ENCODE assay signal across 21 cellular contexts in the genomic region with DNA sequence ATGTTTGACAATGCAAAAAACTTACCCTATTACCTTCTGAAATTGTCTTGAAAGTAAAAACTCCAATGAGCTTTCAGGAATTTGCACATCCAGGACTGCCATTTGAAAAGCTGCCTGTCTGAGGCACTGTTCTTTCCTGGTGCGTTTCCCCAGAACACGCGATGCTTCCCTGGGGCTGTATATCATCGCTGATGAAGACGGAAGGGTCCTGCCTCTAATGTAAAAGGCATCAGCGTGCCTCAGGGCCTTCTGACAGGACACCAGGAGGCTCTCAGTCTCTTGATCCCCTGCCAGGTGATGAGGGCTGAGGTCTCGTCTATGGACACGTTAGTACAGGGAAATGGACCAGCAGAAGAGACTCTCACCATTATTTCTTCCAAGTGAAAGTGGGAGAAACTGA.
DNase-seq lines count a peak whose midpoint lies in the region; ATAC-seq, FAIRE-seq and TF ChIP-seq lines count a peak whose summit lies in the region.
"Had no signal": no experiment of that assay in that cellular context is flagged by ENCODE, and none has a peak within 500 bp of the region (broad histone marks: within the 10 kb centered on the region; RNA-seq: fewer than 3 reads in every experiment).

No MANE protein-coding gene starts in this region.

- H3K4me1 Mint-ChIP-seq in endodermal cell (peaks cover 3% of the 10 kb centered on the region), CD14-positive monocyte (no peaks in the 10 kb centered on the region)
- no peaks in the 10 kb centered on the region for H3K4me1 Mint-ChIP-seq in activated CD8-positive, alpha-beta memory T cell treated with anti-CD3 and anti-CD28 coated beads, Interleukin-2, amount 10 ng/mL, durations not matched to agents 7 days and 5 days
- H3K4me1 Mint-ChIP-seq: B cell; CD4-positive, alpha-beta memory T cell had no signal

- no peaks in the 10 kb centered on the region for H3K9me3 Mint-ChIP-seq in endodermal cell
- H3K9me3 Mint-ChIP-seq in activated CD8-positive, alpha-beta memory T cell treated with anti-CD3 and anti-CD28 coated beads, Interleukin-2, amount 10 ng/mL, durations not matched to agents 7 days and 5 days (ENCODE audit: low read depth) = no peaks in the 10 kb centered on the region
- peaks cover 0 to 5% (median 3%) of the 10 kb centered on the region in 7 donors for H3K9me3 Mint-ChIP-seq in CD14-positive monocyte
- H3K9me3 Mint-ChIP-seq: CD4-positive, alpha-beta memory T cell; GM23338; HFFc6 had no signal

- CTCF ChIA-PET in IMR-90 (lab: Yijun Ruan, JAX) = no interaction called here
- CTCF ChIA-PET in activated CD8-positive, alpha-beta memory T cell treated with anti-CD3 and anti-CD28 coated beads, Interleukin-2, amount 10 ng/mL, durations not matched to agents 7 days and 5 days (lab: Charles Lee) = no interaction called here

- no peak overlapping the region for H2AK5ac ChIP-seq in IMR-90 (ENCODE audit: low read depth, low read length)

- intact Hi-C loops in IMR-90 (cut with micrococcal nuclease) (no loop called here), CD14-positive monocyte (cut with micrococcal nuclease) (no loop called here)

- H2BK20ac ChIP-seq in IMR-90 (ENCODE audit: low read depth, low read length) = no peak overlapping the region

- no peak overlapping the region for H2BK5ac ChIP-seq in IMR-90 (ENCODE audit: low read depth, low read length, poor library complexity, severe bottlenecking)

- H3K9me3 ChIP-seq in BE2C (no peaks in the 10 kb centered on the region; the same call in 1 of the 2 replicates), IMR-90 (ENCODE audit: control insufficient read depth, insufficient read depth, low read length) (no peaks in the 10 kb centered on the region), endodermal cell (ENCODE audit: control insufficient read depth, low read length) (no peaks in the 10 kb centered on the region), keratinocyte (ENCODE audit: control insufficient read depth, low read depth, low read length) (no peaks in the 10 kb centered on the region)
- H3K9me3 ChIP-seq: BLaER1 treated with 17β-estradiol and CSF1 and Interleukin-3, amounts not matched to agents 10 nM and 100 nM; HAP-1 had no signal

- H4K91ac ChIP-seq in IMR-90 (ENCODE audit: insufficient read depth, low read depth, low read length) = no peak overlapping the region

- in situ Hi-C loops in IMR-90 (cut with MboI; ENCODE audit: low sequenced_read_pairs) = no loop called here

- FAIRE-seq in keratinocyte (lab: Jason Lieb, UNC) = peak; percentile 58
- FAIRE-seq: A204.1, GM12878 had no signal

- H3K14ac ChIP-seq in IMR-90 (replicated peaks; ENCODE audit: low read depth, low read length) = 0 out of 2 replicates have a peak overlapping the region, but pooled peaks have one; percentile 35

- H3K27ac ChIP-seq in IMR-90 (ENCODE audit: insufficient read depth, low read length) (no peak overlapping the region), endodermal cell (ENCODE audit: low read depth, low read length) (no peak overlapping the region), keratinocyte (ENCODE audit: control insufficient read depth, insufficient read depth, low read length) (no peak overlapping the region)
- H3K27ac ChIP-seq: 22Rv1; BLaER1 treated with 17β-estradiol and CSF1 and Interleukin-3, amounts not matched to agents 10 nM and 100 nM had no signal

- H3K9me1 ChIP-seq in IMR-90 (ENCODE audit: insufficient read depth, low read length) = no peaks in the 10 kb centered on the region
- no peaks in the 10 kb centered on the region for H3K9me1 ChIP-seq in keratinocyte (ENCODE audit: control insufficient read depth, extremely low read depth, insufficient read depth, low read length)

- dilution Hi-C loops in IMR-90 (cut with HindIII; ENCODE audit: low sequenced_read_pairs, unreplicated experiment) = no loop called here
- dilution Hi-C loops in keratinocyte (cut with MboI; ENCODE audit: extremely low pct_ligation_motif_present, low sequenced_read_pairs) = no loop called here

- WGBS in IMR-90 (ENCODE audit: extremely low coverage in 2 of 2, insufficient read length in 1 of 2), 2 experiments = 91% methylated on average over 4 of the region's 8 CpGs; no CpG with 5 or more reads in 1 of the 2 experiments
- WGBS in endodermal cell (ENCODE audit: insufficient coverage in 1 of 2, insufficient read length in 1 of 2), 2 experiments = 91 to 93% methylated on average over 8 of the region's 8 CpGs

- H3K4me1 ChIP-seq in BE2C (peaks cover 10% of the 10 kb centered on the region), IMR-90 (ENCODE audit: control insufficient read depth, insufficient read depth, low read length) (no peaks in the 10 kb centered on the region), endodermal cell (ENCODE audit: control insufficient read depth, insufficient read depth, low read length) (no peaks in the 10 kb centered on the region), keratinocyte (ENCODE audit: control insufficient read depth, extremely low read depth, insufficient read depth, low read length) (peaks cover 5% of the 10 kb centered on the region)
- H3K4me1 ChIP-seq: BLaER1 treated with 17β-estradiol and CSF1 and Interleukin-3, amounts not matched to agents 10 nM and 100 nM; HAP-1 had no signal

- no peak overlapping the region for H4K8ac ChIP-seq in IMR-90 (ENCODE audit: low read depth in 2 of 2, low read length in 2 of 2)

- H3K27me3 ChIP-seq in BE2C (no peaks in the 10 kb centered on the region), IMR-90 (ENCODE audit: control insufficient read depth, insufficient read depth, low read length) (no peaks in the 10 kb centered on the region), endodermal cell (ENCODE audit: control insufficient read depth, insufficient read depth, low read length, poor library complexity, severe bottlenecking) (no peaks in the 10 kb centered on the region), keratinocyte (ENCODE audit: control insufficient read depth, extremely low read depth, insufficient read depth, low read length) (no peaks in the 10 kb centered on the region)
- H3K27me3 ChIP-seq: BLaER1 treated with 17β-estradiol and CSF1 and Interleukin-3, amounts not matched to agents 10 nM and 100 nM had no signal

- DNase-seq in BE2C = peak; percentile 70
- DNase-seq in IMR-90 = no peak
- no peak for DNase-seq in endodermal cell
- no peak for DNase-seq in keratinocyte (ENCODE audit: low read depth, low spot score)
- no peak for DNase-seq in activated CD8-positive, alpha-beta memory T cell treated with anti-CD3 and anti-CD28 coated beads, Interleukin-2, amount 10 ng/mL, durations not matched to agents 7 days and 5 days
- no peak for DNase-seq in ecto neural progenitor cell (ENCODE audit: low spot score)
- DNase-seq in CD14-positive monocyte (ENCODE audit: low spot score) = no peak
- DNase-seq: Calu3; CD4-positive, alpha-beta memory T cell; COR-L47; DND-41; GDM1; HFFc6 had no signal

- TF ChIP-seq RAD21 in IMR-90 (IDR thresholded peaks at IDR 0.05; ENCODE audit: low read length) = no peak

- H3K36me3 ChIP-seq in BE2C (no peaks in the 10 kb centered on the region), IMR-90 (ENCODE audit: control insufficient read depth, insufficient read depth, low read length) (no peaks in the 10 kb centered on the region), endodermal cell (ENCODE audit: control insufficient read depth, insufficient read depth, low read length) (no peaks in the 10 kb centered on the region), keratinocyte (ENCODE audit: control insufficient read depth in 2 of 2, extremely low read depth in 1 of 2, insufficient read depth in 2 of 2, low read length in 2 of 2) (no peaks in the 10 kb centered on the region)
- H3K36me3 ChIP-seq: BLaER1 treated with 17β-estradiol and CSF1 and Interleukin-3, amounts not matched to agents 10 nM and 100 nM; HAP-1 had no signal

- no TSS peak for BruUV-seq in IMR-90 (replicated peaks; lab: Mats Ljungman, UMichigan)

- POLR2A ChIA-PET in IMR-90 (lab: Charles Lee; ENCODE audit: unreplicated experiment) = interaction anchor here (1.1 kb wide), 1 partner anchor 17 kb away, joined by 5 read pairs; no protein-coding TSS in a partner anchor

- no peak overlapping the region for H3K56ac ChIP-seq in IMR-90 (ENCODE audit: extremely low read depth, insufficient read depth, low read length)

- H3K27ac Mint-ChIP-seq in endodermal cell (no peak overlapping the region), CD14-positive monocyte (no peak overlapping the region)
- no peak overlapping the region for H3K27ac Mint-ChIP-seq in activated CD8-positive, alpha-beta memory T cell treated with anti-CD3 and anti-CD28 coated beads, Interleukin-2, amount 10 ng/mL, durations not matched to agents 7 days and 5 days
- H3K27ac Mint-ChIP-seq: B cell; CD4-positive, alpha-beta memory T cell; GM23338; HFFc6 had no signal

- no peaks in the 10 kb centered on the region for H3K27me3 Mint-ChIP-seq in endodermal cell (ENCODE audit: insufficient read depth)
- no peaks in the 10 kb centered on the region for H3K27me3 Mint-ChIP-seq in activated CD8-positive, alpha-beta memory T cell treated with anti-CD3 and anti-CD28 coated beads, Interleukin-2, amount 10 ng/mL, durations not matched to agents 7 days and 5 days
- H3K27me3 Mint-ChIP-seq in CD14-positive monocyte (ENCODE audit: low read depth in 3 of 3) = peaks cover 0 to 1% (median 1%) of the 10 kb centered on the region in 3 donors
- H3K27me3 Mint-ChIP-seq: B cell; CD4-positive, alpha-beta memory T cell had no signal

- H4K5ac ChIP-seq in IMR-90 (ENCODE audit: low read depth, low read length) = no peak overlapping the region

- H3K23ac ChIP-seq in IMR-90 (ENCODE audit: low read depth, low read length) = no peak overlapping the region

- H2BK15ac ChIP-seq in IMR-90 (ENCODE audit: low read depth, low read length) = no peak overlapping the region

- no peak overlapping the region for H3K4ac ChIP-seq in IMR-90 (ENCODE audit: low read depth, low read length)

- H3K9ac ChIP-seq in IMR-90 (ENCODE audit: low read depth, low read length) = no peak overlapping the region
- no peak overlapping the region for H3K9ac ChIP-seq in endodermal cell (ENCODE audit: extremely low read depth, low read length, poor library complexity, severe bottlenecking)
- H3K9ac ChIP-seq in keratinocyte (ENCODE audit: control insufficient read depth, extremely low read depth, insufficient read depth, low read length) = no peak overlapping the region
- H3K9ac ChIP-seq: BLaER1 treated with 17β-estradiol and CSF1 and Interleukin-3, amounts not matched to agents 10 nM and 100 nM had no signal

- ATAC-seq in IMR-90 (ENCODE audit: low read depth) = no peak
- no peak for ATAC-seq in activated CD4-positive, CD25-positive, alpha-beta regulatory T cell treated with anti-CD3 and anti-CD28 coated beads, Interleukin-2, amount 50 U/mL, for 24 hours
- no peak for ATAC-seq in activated CD8-positive, alpha-beta memory T cell treated with anti-CD3 and anti-CD28 coated beads, Interleukin-2, amount 10 ng/mL, durations not matched to agents 7 days and 5 days
- ATAC-seq: GM12878, GM23338 had no signal

- no peak overlapping the region for H3K4me3 Mint-ChIP-seq in endodermal cell
- H3K4me3 Mint-ChIP-seq in activated CD8-positive, alpha-beta memory T cell treated with anti-CD3 and anti-CD28 coated beads, Interleukin-2, amount 10 ng/mL, durations not matched to agents 7 days and 5 days = no peak overlapping the region
- H3K4me3 Mint-ChIP-seq in CD14-positive monocyte = no peak overlapping the region
- H3K4me3 Mint-ChIP-seq: B cell; CD4-positive, alpha-beta memory T cell; GM23338; HFFc6 had no signal

- TF ChIP-seq CTCF in BE2C (IDR thresholded peaks at IDR 0.05; ENCODE audit: low read depth, low read length) = peak; percentile 49
- no peak for TF ChIP-seq CTCF in IMR-90 (conservative IDR thresholded peaks at IDR 0.05; ENCODE audit: low read depth, low read length)
- TF ChIP-seq CTCF in endodermal cell (conservative IDR thresholded peaks at IDR 0.05) = peak; percentile 11
- peak in 2 of 3 experiments; percentile 24 to 37 for TF ChIP-seq CTCF in keratinocyte (optimal IDR thresholded peaks at IDR 0.05 in 1 of 3, IDR thresholded peaks at IDR 0.05 in 1 of 3, conservative IDR thresholded peaks at IDR 0.05 in 1 of 3; ENCODE audit: extremely low read depth in 1 of 3, insufficient read depth in 2 of 3, low read length in 3 of 3)
- TF ChIP-seq CTCF in CD14-positive monocyte (IDR thresholded peaks at IDR 0.05) = no peak

- no peaks in the 10 kb centered on the region for H3K79me2 ChIP-seq in keratinocyte (ENCODE audit: control insufficient read depth, insufficient read depth, low read length)

- no peak overlapping the region for H3K18ac ChIP-seq in IMR-90 (ENCODE audit: low read depth, low read length)

- H3K4me3 ChIP-seq in BE2C (ENCODE audit: low read depth, low read length) (peak overlapping the region; percentile 5), IMR-90 (ENCODE audit: insufficient read depth, low read depth, low read length) (no peak overlapping the region), endodermal cell (ENCODE audit: low read length) (no peak overlapping the region), keratinocyte (ENCODE audit: control insufficient read depth in 2 of 3, extremely low read depth in 1 of 3, insufficient read depth in 2 of 3, low read depth in 1 of 3, low read length in 3 of 3) (peak overlapping the region in 1 of 3 experiments; percentile 25)
- H3K4me3 ChIP-seq: BLaER1 treated with 17β-estradiol and CSF1 and Interleukin-3, amounts not matched to agents 10 nM and 100 nM; GM12878; GM23338; HAP-1 had no signal

- H3K79me1 ChIP-seq in IMR-90 (ENCODE audit: low read depth in 1 of 2, low read length in 2 of 2) = no peaks in the 10 kb centered on the region

- TF ChIP-seq POLR2A in IMR-90 (IDR thresholded peaks at IDR 0.05; ENCODE audit: low read depth, low read length) = no peak

- no peak overlapping the region for H2AK9ac ChIP-seq in IMR-90 (replicated peaks; ENCODE audit: low read depth, low read length, poor library complexity)

- H2AFZ ChIP-seq in IMR-90 (replicated peaks; ENCODE audit: low read length, poor library complexity) = no peak overlapping the region
- H2AFZ ChIP-seq in keratinocyte (ENCODE audit: control insufficient read depth, low read length) = peak overlapping the region; percentile 73
- H2AFZ ChIP-seq: GM23338 had no signal

- H2BK120ac ChIP-seq in IMR-90 (ENCODE audit: low read depth, low read length) = no peak overlapping the region

- H3K4me2 ChIP-seq in IMR-90 (ENCODE audit: low read depth, low read length) = no peak overlapping the region
- peak overlapping the region; percentile 46 for H3K4me2 ChIP-seq in keratinocyte (ENCODE audit: control insufficient read depth, extremely low read depth, insufficient read depth, low read depth, low read length)
- H3K4me2 ChIP-seq: BLaER1 treated with 17β-estradiol and CSF1 and Interleukin-3, amounts not matched to agents 10 nM and 100 nM; GM23338 had no signal

- H4K20me1 ChIP-seq in IMR-90 (ENCODE audit: insufficient read depth, low read length) = no peaks in the 10 kb centered on the region
- H4K20me1 ChIP-seq in keratinocyte (ENCODE audit: control insufficient read depth, extremely low read depth, insufficient read depth, low read length) = no peaks in the 10 kb centered on the region
- H4K20me1 ChIP-seq: BLaER1 treated with 17β-estradiol and CSF1 and Interleukin-3, amounts not matched to agents 10 nM and 100 nM had no signal

- H3K36me3 Mint-ChIP-seq in endodermal cell (ENCODE audit: low read depth) (no peaks in the 10 kb centered on the region), CD14-positive monocyte (no peaks in the 10 kb centered on the region)
- no peaks in the 10 kb centered on the region for H3K36me3 Mint-ChIP-seq in activated CD8-positive, alpha-beta memory T cell treated with anti-CD3 and anti-CD28 coated beads, Interleukin-2, amount 10 ng/mL, durations not matched to agents 7 days and 5 days
- H3K36me3 Mint-ChIP-seq: CD4-positive, alpha-beta memory T cell had no signal

Comparison
In these comparisons a context has a peak if more than half of its experiments do, and no peak if none do; other contexts are left out.
1. CTCF ChIP-seq: peak in BE2C (single experiment), endodermal cell (single experiment) and keratinocyte (2 of 3); none in IMR-90 (single experiment) and CD14-positive monocyte (single experiment).